ENCODE assay signal across 18 cellular contexts in the genomic region with DNA sequence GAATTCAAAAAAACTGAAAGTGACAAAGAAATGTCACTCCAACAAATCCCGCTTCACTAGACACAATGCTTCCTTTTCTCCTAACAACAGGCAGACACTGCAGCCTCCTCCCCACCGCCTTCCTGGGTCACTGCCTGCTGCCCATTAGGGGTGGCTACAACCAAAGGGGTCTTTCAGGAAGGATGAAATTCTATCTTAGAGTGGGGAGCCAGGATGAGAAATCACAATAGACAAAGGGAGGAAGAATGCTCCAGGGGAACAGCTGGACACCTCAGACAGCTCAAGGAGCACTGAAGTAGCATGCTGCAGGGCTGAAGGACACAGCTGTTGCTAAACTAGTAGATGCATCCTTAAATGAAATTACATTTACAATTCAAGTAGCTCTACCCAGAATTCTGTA.
"Had no signal": no experiment of that assay in that cellular context is flagged by ENCODE, and none has a peak within 500 bp of the region (broad histone marks: within the 10 kb centered on the region; RNA-seq: fewer than 3 reads in every experiment).

No MANE protein-coding gene starts in this region.

- ATAC-seq: activated CD4-positive, alpha-beta T cell treated with anti-CD3 and anti-CD28 coated beads for 36 hours; gastroesophageal sphincter; left ventricle myocardium superior; naive thymus-derived CD4-positive, alpha-beta T cell; stimulated activated naive CD8-positive, alpha-beta T cell treated with anti-CD3 and anti-CD28 coated beads, Interleukin-15, amount 100 ng/mL, for 72 hours had no signal

- DNase-seq: activated CD4-positive, alpha-beta memory T cell treated with anti-CD3 and anti-CD28 coated beads for 36 hours; activated CD4-positive, alpha-beta T cell treated with anti-CD3 and anti-CD28 coated beads for 36 hours; activated naive CD8-positive, alpha-beta T cell treated with anti-CD3 and anti-CD28 coated beads, Interleukin-2, amount 10 ng/mL, durations not matched to agents 7 days and 5 days; activated T-cell treated with anti-CD3 and anti-CD28 coated beads for 4 hours; caudate nucleus; immature natural killer cell; kidney glomerular epithelial cell; left ventricle myocardium superior; naive thymus-derived CD4-positive, alpha-beta T cell; nucleus accumbens; posterior cingulate gyrus; stimulated activated CD4-positive, alpha-beta T cell treated with anti-CD3 and anti-CD28 coated beads, Interleukin-15, amount 100 ng/mL, for 24 hours; stimulated activated CD4-positive, alpha-beta T cell treated with anti-CD3 and anti-CD28 coated beads, Interleukin-2, amount 100 ng/mL, for 48 hours; stimulated activated naive CD8-positive, alpha-beta T cell treated with anti-CD3 and anti-CD28 coated beads, Interleukin-15, amount 100 ng/mL, for 72 hours; SW 1271; T-helper 2 cell; transverse colon had no signal
